Comparison of ENCODE assay signal across 20 cellular contexts in the genomic region with DNA sequence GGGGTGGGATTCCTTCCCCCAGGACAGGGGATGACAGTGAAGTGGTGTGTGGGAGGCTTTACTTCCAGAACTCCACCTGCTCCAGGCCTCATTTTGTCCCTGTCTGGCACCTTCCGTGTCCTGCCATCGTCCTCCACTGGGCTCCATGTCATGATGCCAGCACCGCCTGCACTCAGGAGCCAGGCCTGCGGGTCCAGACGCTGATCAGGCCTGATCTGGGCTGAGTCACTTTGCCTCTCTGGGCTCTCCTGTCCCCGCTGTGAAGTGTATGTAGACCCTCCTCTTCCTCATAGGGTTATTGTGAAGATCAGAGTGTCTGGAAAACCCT. TPM values are rescaled to one million over a fixed set of nuclear protein-coding genes. Genes with fewer than 3 reads are reported as not detected.
A peak's percentile ranks its signal among the peaks of the same experiment; 100 is the strongest.
DNase-seq lines count a peak whose midpoint lies in the region; ATAC-seq and TF ChIP-seq lines count a peak whose summit lies in the region.
"Had no signal": no experiment of that assay in that cellular context is flagged by ENCODE, and none has a peak within 500 bp of the region (broad histone marks: within the 10 kb centered on the region; RNA-seq: fewer than 3 reads in every experiment).

No MANE protein-coding gene starts in this region.

- peak overlapping the region in 1 of 5 experiments; percentile 43 for H3K4me3 Mint-ChIP-seq in brain
- H3K4me3 Mint-ChIP-seq: CD4-positive, CD25-positive, alpha-beta regulatory T cell; HFFc6 had no signal

- H3K4me1 ChIP-seq in HEK293 (ENCODE audit: control insufficient read depth, insufficient read depth, low read length) = no peaks in the 10 kb centered on the region
- H3K4me1 ChIP-seq in muscle layer of colon (ENCODE audit: insufficient read depth, low read length) = peaks cover 12% of the 10 kb centered on the region
- H3K4me1 ChIP-seq: SJCRH30 had no signal

- peak overlapping the region in 3 of 5 experiments; percentile 31 to 95 (median 88) for H3K27ac Mint-ChIP-seq in brain
- H3K27ac Mint-ChIP-seq: HFFc6 had no signal

- peak overlapping the region; percentile 27 for H3K9ac ChIP-seq in muscle layer of colon (ENCODE audit: low read length)

- H3K36me3 ChIP-seq in HEK293 (ENCODE audit: control insufficient read depth in 2 of 2, insufficient read depth in 1 of 2, low read length in 2 of 2) (peaks cover 21 to 71% of the 10 kb centered on the region in 2 experiments; a peak in 2 of 3 replicates), muscle layer of colon (ENCODE audit: insufficient read depth, low read length) (peaks cover 44% of the 10 kb centered on the region)

- H3K9me3 Mint-ChIP-seq in brain = no peaks in the 10 kb centered on the region
- H3K9me3 Mint-ChIP-seq: CD4-positive, CD25-positive, alpha-beta regulatory T cell; HFFc6 had no signal

- intact Hi-C loops in lower leg skin (cut with DNase I; ENCODE audit: low total_unique reads) = no loop called here

- no peaks in the 10 kb centered on the region for H3K9me3 ChIP-seq in HEK293 (ENCODE audit: control insufficient read depth, insufficient read depth, low read depth, low read length)
- H3K9me3 ChIP-seq in muscle layer of colon (ENCODE audit: low read length) = no peaks in the 10 kb centered on the region
- H3K9me3 ChIP-seq: SJCRH30 had no signal

- 81 to 90% methylated on average over 6 of the region's 6 CpGs for WGBS in lower leg skin, 2 donors

- TF ChIP-seq POLR2A in lower leg skin (IDR thresholded peaks at IDR 0.05) = no peak

- no peak overlapping the region for H3K4me3 ChIP-seq in HEK293 (ENCODE audit: low read depth, low read length)
- no peak overlapping the region for H3K4me3 ChIP-seq in muscle layer of colon (ENCODE audit: low read depth in 1 of 2, low read length in 2 of 2)
- no peak overlapping the region for H3K4me3 ChIP-seq in lower leg skin (ENCODE audit: low read depth, poor library complexity, severe bottlenecking)
- H3K4me3 ChIP-seq: GM12878, SJCRH30 had no signal

- no peak for ATAC-seq in HG03159 (IDR thresholded peaks at IDR 0.05; ENCODE audit: unreplicated experiment)
- ATAC-seq: GM12878, HepG2 had no signal

- no peaks in the 10 kb centered on the region for H3K27me3 Mint-ChIP-seq in brain
- H3K27me3 Mint-ChIP-seq: CD4-positive, CD25-positive, alpha-beta regulatory T cell had no signal

- H3K27me3 ChIP-seq in muscle layer of colon (ENCODE audit: control insufficient read depth in 1 of 2, insufficient read depth in 2 of 2, low read length in 2 of 2) = no peaks in the 10 kb centered on the region
- H3K27me3 ChIP-seq: SJCRH30 had no signal

- POLR2A ChIA-PET in HEK293 (lab: Yijun Ruan, JAX) = interaction anchor here (0.6 to 1.9 kb wide), 2 partner anchors 33 to 41 kb away, joined by 5 to 7 read pairs; no protein-coding TSS in a partner anchor

- TF ChIP-seq CTCF in HEK293 (tag by site-specific recombination; IDR thresholded peaks at IDR 0.05) (no peak), brain (conservative IDR thresholded peaks at IDR 0.05) (no peak), lower leg skin (IDR thresholded peaks at IDR 0.05) (no peak)

- peak overlapping the region; percentile 31; the same call in 1 of the 2 replicates for H3K27ac ChIP-seq in HEK293 (ENCODE audit: extremely low read depth, low read depth, low read length)
- no peak overlapping the region for H3K27ac ChIP-seq in muscle layer of colon (ENCODE audit: low read depth, low read length)
- H3K27ac ChIP-seq: SJCRH30 had no signal

- peaks cover 37% of the 10 kb centered on the region for H3K36me3 Mint-ChIP-seq in brain

- CTCF ChIA-PET in HEK293 (lab: Yijun Ruan, JAX) = interaction anchor here (0.6 to 1.5 kb wide), 2 partner anchors 14 to 144 kb away, joined by 3 read pairs; no protein-coding TSS in a partner anchor

- peaks cover 9% of the 10 kb centered on the region for H3K4me1 Mint-ChIP-seq in brain

- no peak for DNase-seq in AG20443 (ENCODE audit: low spot score)
- no peak for DNase-seq in lower leg skin (ENCODE audit: low spot score in 2 of 2)
- DNase-seq in activated naive CD4-positive, alpha-beta T cell treated with anti-CD3 and anti-CD28 coated beads, Interleukin-2, amount 50 U/mL, for 16 hours = no peak
- DNase-seq: CD4-positive, CD25-positive, alpha-beta regulatory T cell; EL; HFFc6; KBM-7; NCI-H1105; NCI-H1930; NCI-H226; NCI-H524; RPMI8226; SJCRH30 had no signal

TF ChIP-seq in HEK293, 187 proteins besides CTCF, POLR2A, EP300 and RAD21:
- TF ChIP-seq ZNF302 (tag by site-specific recombination; IDR thresholded peaks at IDR 0.05; ENCODE audit: low read depth) = no peak

RNA-seq across cellular contexts. Expression of gene FUZ, which starts 9.6 kb away (rescaled TPM):
- 89.3 TPM for polyA plus RNA-seq in brain (ENCODE audit: insufficient read depth, low read depth, low replicate concordance)
- 10 to 100 TPM in 3 of 4 donors, 1 to 10 TPM in 1; 9.1 to 21.5 (median 15.6) TPM for total RNA-seq in lower leg skin
- total RNA-seq: HepG2 had no signal

RNA-seq across cellular contexts. Expression of gene MED25, which starts 14.6 kb away (rescaled TPM):
- polyA plus RNA-seq in brain (ENCODE audit: insufficient read depth, low read depth, low replicate concordance) = 96.6 TPM
- 10 to 100 TPM; 28.9 to 43.7 (median 30.8) TPM for total RNA-seq in lower leg skin

RNA-seq across cellular contexts. Expression of gene AP2A1, which starts 36.7 kb away (rescaled TPM):
- polyA plus RNA-seq in brain (ENCODE audit: insufficient read depth, low read depth, low replicate concordance) = 106 TPM
- 100 to 1,000 TPM; 112 to 123 (median 116) TPM for total RNA-seq in lower leg skin

RNA-seq across cellular contexts. Expression of gene TSKS, which starts 40.4 kb away (rescaled TPM):
- not detected for polyA plus RNA-seq in brain (ENCODE audit: insufficient read depth, low read depth, low replicate concordance)
- 1 to 10 TPM in 1 of 4 donors, under 1 TPM in 1, not detected in 2; 0.49 to 4.0 TPM for total RNA-seq in lower leg skin
- total RNA-seq: CD4-positive, CD25-positive, alpha-beta regulatory T cell; GM12878; H4; HepG2; HFFc6; SJCRH30 had no signal
- polyA plus RNA-seq: GM12878 had no signal

RNA-seq across cellular contexts. Expression of gene PTOV1, which starts 47.5 kb away (rescaled TPM):
- polyA plus RNA-seq in brain (ENCODE audit: insufficient read depth, low read depth, low replicate concordance) = 431 TPM
- 100 to 1,000 TPM in 2 of 4 donors, 10 to 100 TPM in 2; 62.4 to 122 (median 92.5) TPM for total RNA-seq in lower leg skin
